17 cellular contexts compared by ENCODE assay signal in the genomic region with DNA sequence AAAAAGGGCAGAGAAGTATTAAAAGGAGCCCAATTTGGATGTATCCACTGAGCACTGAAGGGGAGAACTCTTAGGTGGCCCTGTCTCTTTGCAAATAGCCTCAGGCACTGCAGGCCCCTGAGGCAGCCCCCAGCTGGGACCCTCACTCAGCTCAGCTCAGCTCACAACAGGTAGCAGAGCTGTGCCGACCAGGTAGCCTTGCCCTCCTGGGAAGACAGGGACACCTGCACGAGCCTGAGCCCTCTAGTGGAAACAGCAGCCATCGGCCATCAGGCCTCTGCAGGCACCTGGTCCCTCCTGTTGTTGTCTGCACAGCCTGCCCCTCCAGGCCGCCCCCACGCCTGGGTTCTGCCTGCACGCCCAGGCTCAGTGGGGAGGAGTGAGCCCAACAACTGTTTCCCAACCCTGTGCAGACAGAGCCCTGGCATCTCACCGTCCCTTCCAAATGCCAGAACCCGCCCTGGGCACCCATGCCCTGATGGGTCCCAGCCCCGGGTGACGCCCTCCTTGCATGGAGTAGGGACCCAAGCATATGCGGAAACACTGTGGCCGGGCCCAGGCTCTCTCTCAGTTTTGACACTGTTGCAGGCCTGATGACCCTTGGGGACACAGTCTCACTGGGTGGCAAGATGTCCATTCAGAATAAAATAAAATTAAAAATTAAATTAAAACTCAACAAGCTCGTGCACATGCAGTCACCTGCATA. TPM values are rescaled to one million over a fixed set of nuclear protein-coding genes. Genes with fewer than 3 reads are reported as not detected.
DNase-seq lines count a peak whose midpoint lies in the region; ATAC-seq, FAIRE-seq and TF ChIP-seq lines count a peak whose summit lies in the region.
"Had no signal": no experiment of that assay in that cellular context is flagged by ENCODE, and none has a peak within 500 bp of the region (broad histone marks: within the 10 kb centered on the region; RNA-seq: fewer than 3 reads in every experiment).

No MANE protein-coding gene starts in this region.

- H3K27ac Mint-ChIP-seq in GM23338 (no peak overlapping the region), mesothelial cell of epicardium (no peak overlapping the region)
- H3K27ac Mint-ChIP-seq: activated naive CD8-positive, alpha-beta T cell treated with anti-CD3 and anti-CD28 coated beads, Interleukin-2, amount 50 U/mL, for 24 hours; activated T-helper 17 cell treated with anti-CD3 and anti-CD28 coated beads, Interleukin-2, amount 50 U/mL, for 72 hours; stimulated activated effector memory CD8-positive, alpha-beta T cell treated with anti-CD3 and anti-CD28 coated beads, Interleukin-12 subunit alpha, Interleukin-12 subunit beta, amount 100 ng/mL, for 72 hours had no signal

- no peak for DNase-seq in GM23338 (ENCODE audit: low spot score)
- peak; percentile 52 for DNase-seq in NCI-H345 (lab: John Stamatoyannopoulos, UW)
- DNase-seq in epithelial cell of proximal tubule (ENCODE audit: low read depth) = no peak
- DNase-seq in pancreas = peak in 3 of 6 donors; percentile 4 to 75 (median 35)
- no peak for DNase-seq in GM12892 (ENCODE audit: insufficient read length)
- DNase-seq in left cardiac atrium = no peak
- no peak for DNase-seq in mesothelial cell of epicardium (ENCODE audit: low spot score in 2 of 2, unreplicated experiment in 2 of 2)
- DNase-seq: activated naive CD8-positive, alpha-beta T cell treated with anti-CD3 and anti-CD28 coated beads, Interleukin-2, amount 50 U/mL, for 24 hours; KBM-7; NCI-H1092 treated with DMSO at 0.1 percent for 48 hours; NCI-H446 had no signal

- FAIRE-seq in pancreas (lab: Jason Lieb, UNC) (no peak), GM12892 (lab: Jason Lieb, UNC) (no peak)
- FAIRE-seq: bronchial epithelial cell had no signal

- H3F3A ChIP-seq in GM23338 (replicated peaks; ENCODE audit: low read depth) = no peaks in the 10 kb centered on the region

- H2AFZ ChIP-seq in GM23338 = no peak overlapping the region

- H3K36me3 ChIP-seq in GM23338 (ENCODE audit: insufficient read depth) (no peaks in the 10 kb centered on the region), pancreas (no peaks in the 10 kb centered on the region)
- H3K36me3 ChIP-seq: BLaER1 treated with 17β-estradiol and CSF1 and Interleukin-3, amounts not matched to agents 10 nM and 100 nM; tibial artery had no signal

- H3K36me3 Mint-ChIP-seq in GM23338 (ENCODE audit: low read depth) (no peaks in the 10 kb centered on the region), mesothelial cell of epicardium (no peaks in the 10 kb centered on the region)
- H3K36me3 Mint-ChIP-seq: stimulated activated effector memory CD8-positive, alpha-beta T cell treated with anti-CD3 and anti-CD28 coated beads, Interleukin-12 subunit alpha, Interleukin-12 subunit beta, amount 100 ng/mL, for 72 hours had no signal

- ATAC-seq in GM23338 = peak; percentile 97
- peak in 3 of 4 donors; percentile 44 to 62 (median 55) for ATAC-seq in pancreas
- no peak for ATAC-seq in left cardiac atrium
- ATAC-seq: activated naive CD8-positive, alpha-beta T cell treated with anti-CD3 and anti-CD28 coated beads, Interleukin-2, amount 50 U/mL, for 24 hours; activated T-helper 17 cell treated with anti-CD3 and anti-CD28 coated beads, Interleukin-2, amount 50 U/mL, for 72 hours; stimulated activated effector memory CD8-positive, alpha-beta T cell treated with anti-CD3 and anti-CD28 coated beads, Interleukin-12 subunit alpha, Interleukin-12 subunit beta, amount 100 ng/mL, for 72 hours had no signal

- WGBS in pancreas, 2 donors = 57 to 62% methylated on average over 13 of the region's 13 CpGs

- H3K9me3 Mint-ChIP-seq in GM23338 (peaks cover 4% of the 10 kb centered on the region; the same call in 1 of the 3 replicates), mesothelial cell of epicardium (no peaks in the 10 kb centered on the region)
- H3K9me3 Mint-ChIP-seq: activated naive CD8-positive, alpha-beta T cell treated with anti-CD3 and anti-CD28 coated beads, Interleukin-2, amount 50 U/mL, for 24 hours; activated T-helper 17 cell treated with anti-CD3 and anti-CD28 coated beads, Interleukin-2, amount 50 U/mL, for 72 hours; stimulated activated effector memory CD8-positive, alpha-beta T cell treated with anti-CD3 and anti-CD28 coated beads, Interleukin-12 subunit alpha, Interleukin-12 subunit beta, amount 100 ng/mL, for 72 hours had no signal

- peaks cover 3% of the 10 kb centered on the region for H3K27me3 Mint-ChIP-seq in GM23338 (ENCODE audit: insufficient read depth, low read depth, poor library complexity)
- peaks cover 12% of the 10 kb centered on the region for H3K27me3 Mint-ChIP-seq in mesothelial cell of epicardium (ENCODE audit: low read depth)
- H3K27me3 Mint-ChIP-seq: activated naive CD8-positive, alpha-beta T cell treated with anti-CD3 and anti-CD28 coated beads, Interleukin-2, amount 50 U/mL, for 24 hours had no signal

- intact Hi-C loops in pancreas (cut with DNase I) (no loop called here), left cardiac atrium (cut with DNase I) (no loop called here)

- no peak overlapping the region for H3K4me2 ChIP-seq in GM23338

- no peak overlapping the region for H3K4me3 Mint-ChIP-seq in GM23338
- no peak overlapping the region for H3K4me3 Mint-ChIP-seq in mesothelial cell of epicardium
- H3K4me3 Mint-ChIP-seq: activated naive CD8-positive, alpha-beta T cell treated with anti-CD3 and anti-CD28 coated beads, Interleukin-2, amount 50 U/mL, for 24 hours; activated T-helper 17 cell treated with anti-CD3 and anti-CD28 coated beads, Interleukin-2, amount 50 U/mL, for 72 hours; stimulated activated effector memory CD8-positive, alpha-beta T cell treated with anti-CD3 and anti-CD28 coated beads, Interleukin-12 subunit alpha, Interleukin-12 subunit beta, amount 100 ng/mL, for 72 hours had no signal

- no peak overlapping the region for H3K4me3 ChIP-seq in GM23338
- no peak overlapping the region for H3K4me3 ChIP-seq in epithelial cell of proximal tubule (ENCODE audit: low read depth, low read length)
- H3K4me3 ChIP-seq in pancreas = no peak overlapping the region
- H3K4me3 ChIP-seq: BLaER1 treated with 17β-estradiol and CSF1 and Interleukin-3, amounts not matched to agents 10 nM and 100 nM; tibial artery had no signal

- no peaks in the 10 kb centered on the region for H4K20me1 ChIP-seq in GM23338 (replicated peaks; ENCODE audit: insufficient read depth)

- H3K79me2 ChIP-seq in GM23338 (replicated peaks; ENCODE audit: insufficient read depth) = no peaks in the 10 kb centered on the region

- no peaks in the 10 kb centered on the region for H3K9me2 ChIP-seq in GM23338 (ENCODE audit: insufficient read depth)

- no peaks in the 10 kb centered on the region for H3K9me3 ChIP-seq in pancreas
- H3K9me3 ChIP-seq: BLaER1 treated with 17β-estradiol and CSF1 and Interleukin-3, amounts not matched to agents 10 nM and 100 nM; tibial artery had no signal

- peaks cover under 1% of the 10 kb centered on the region; the same call in 2 of the 3 replicates for H3K4me1 Mint-ChIP-seq in GM23338
- no peaks in the 10 kb centered on the region for H3K4me1 Mint-ChIP-seq in mesothelial cell of epicardium
- H3K4me1 Mint-ChIP-seq: activated naive CD8-positive, alpha-beta T cell treated with anti-CD3 and anti-CD28 coated beads, Interleukin-2, amount 50 U/mL, for 24 hours; activated T-helper 17 cell treated with anti-CD3 and anti-CD28 coated beads, Interleukin-2, amount 50 U/mL, for 72 hours; stimulated activated effector memory CD8-positive, alpha-beta T cell treated with anti-CD3 and anti-CD28 coated beads, Interleukin-12 subunit alpha, Interleukin-12 subunit beta, amount 100 ng/mL, for 72 hours had no signal

- no peak for TF ChIP-seq POLR2A in GM12892 (IDR thresholded peaks at IDR 0.05; ENCODE audit: low read depth, low read length)

- no peaks in the 10 kb centered on the region for H3K27me3 ChIP-seq in GM23338 (ENCODE audit: insufficient read depth)
- H3K27me3 ChIP-seq in pancreas = no peaks in the 10 kb centered on the region

- H3K4me1 ChIP-seq in GM23338 (ENCODE audit: insufficient read depth) (no peaks in the 10 kb centered on the region), pancreas (no peaks in the 10 kb centered on the region)
- H3K4me1 ChIP-seq: tibial artery had no signal

- no peak overlapping the region for H3K27ac ChIP-seq in GM23338 (ENCODE audit: low read depth)
- no peak overlapping the region for H3K27ac ChIP-seq in pancreas
- H3K27ac ChIP-seq: BLaER1 treated with 17β-estradiol and CSF1 and Interleukin-3, amounts not matched to agents 10 nM and 100 nM; tibial artery had no signal

- TF ChIP-seq CTCF in GM23338 (conservative IDR thresholded peaks at IDR 0.05; ENCODE audit: low read depth in 2 of 2) (no peak), epithelial cell of proximal tubule (conservative IDR thresholded peaks at IDR 0.05; ENCODE audit: low read depth, low read length) (peak; percentile 37), pancreas (IDR thresholded peaks at IDR 0.05) (no peak), mesothelial cell of epicardium (IDR thresholded peaks at IDR 0.05; ENCODE audit: unreplicated experiment) (no peak)

TF ChIP-seq in GM23338, 12 proteins besides CTCF, POLR2A, EP300 and RAD21:
- TF ChIP-seq ZNF331 (CRISPR knock-in tag; IDR thresholded peaks at IDR 0.05; ENCODE audit: low read depth) = no peak
- TF ChIP-seq, protein P1, sequence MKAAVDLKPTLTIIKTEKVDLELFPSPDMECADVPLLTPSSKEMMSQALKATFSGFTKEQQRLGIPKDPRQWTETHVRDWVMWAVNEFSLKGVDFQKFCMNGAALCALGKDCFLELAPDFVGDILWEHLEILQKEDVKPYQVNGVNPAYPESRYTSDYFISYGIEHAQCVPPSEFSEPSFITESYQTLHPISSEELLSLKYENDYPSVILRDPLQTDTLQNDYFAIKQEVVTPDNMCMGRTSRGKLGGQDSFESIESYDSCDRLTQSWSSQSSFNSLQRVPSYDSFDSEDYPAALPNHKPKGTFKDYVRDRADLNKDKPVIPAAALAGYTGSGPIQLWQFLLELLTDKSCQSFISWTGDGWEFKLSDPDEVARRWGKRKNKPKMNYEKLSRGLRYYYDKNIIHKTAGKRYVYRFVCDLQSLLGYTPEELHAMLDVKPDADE (IDR thresholded peaks at IDR 0.05) = no peak
- TF ChIP-seq JUNB (IDR thresholded peaks at IDR 0.05; ENCODE audit: unreplicated experiment) = no peak
- no peak for TF ChIP-seq NANOG (IDR thresholded peaks at IDR 0.05; ENCODE audit: borderline replicate concordance)
- no peak for TF ChIP-seq ZNF114 (CRISPR knock-in tag; IDR thresholded peaks at IDR 0.05)
- no peak for TF ChIP-seq POLR2AphosphoS5 (IDR thresholded peaks at IDR 0.05; ENCODE audit: low read depth)
- no peak for TF ChIP-seq EZH2phosphoT487 (IDR thresholded peaks at IDR 0.05; ENCODE audit: unreplicated experiment)

RNA-seq across cellular contexts. Expression of a gene that starts 60.0 kb away (rescaled TPM):
- 0.23 TPM in 1 of 2 replicates, not detected in the other for total RNA-seq in GM23338 (2014; rRNA removed; shearing (Covaris generic))
- polyA plus RNA-seq in GM23338 (2016; fragmentation: Nextera tagmentation; extraction: Ambion mirVana) (not detected in 2 replicates), pancreas (1 to 10 TPM in 1 of 2 donors, under 1 TPM in 1; 0.38 to 3.1 TPM)
- total RNA-seq in epithelial cell of proximal tubule (0.17 and 2.4 TPM in 2 replicates), pancreas (1 to 10 TPM in 4 of 6 donors, under 1 TPM in 2; 0.40 to 4.3 (median 2.2) TPM), left cardiac atrium (under 1 TPM; 0.10 to 0.56 TPM), mesothelial cell of epicardium (2.2 to 2.4 TPM (median 2.2 TPM) in 3 replicates)
- polyA plus RNA-seq in GM12892 (2012; ENCODE audit: missing spikeins) = not detected
- total RNA-seq: activated CD8-positive, alpha-beta memory T cell treated with anti-CD3 and anti-CD28 coated beads for 36 hours; activated T-helper 17 cell treated with anti-CD3 and anti-CD28 coated beads, Interleukin-2, amount 50 U/mL, for 72 hours had no signal

Comparison
In these comparisons a context has a peak if more than half of its experiments do, and no peak if none do; other contexts are left out.
1. ATAC-seq: peak in GM23338 (single experiment) and pancreas (3 of 4); none in left cardiac atrium (0 of 2).